In genomic region chr19:3104708-3104983, GRCh38 we compare ENCODE assay signal across 1 cellular context.
TF ChIP-seq lines count a peak whose summit lies in the region.

No MANE protein-coding gene starts in this region.

TF ChIP-seq in HepG2, 621 proteins besides CTCF, POLR2A, EP300 and RAD21:
- TF ChIP-seq ZNF235 (CRISPR knock-in tag; IDR thresholded peaks at IDR 0.05; ENCODE audit: borderline replicate concordance): no peak
- peak; percentile 37 for TF ChIP-seq AGO2 (optimal IDR thresholded peaks at IDR 0.05; ENCODE audit: low read depth, low read length)
